In the genomic region with DNA sequence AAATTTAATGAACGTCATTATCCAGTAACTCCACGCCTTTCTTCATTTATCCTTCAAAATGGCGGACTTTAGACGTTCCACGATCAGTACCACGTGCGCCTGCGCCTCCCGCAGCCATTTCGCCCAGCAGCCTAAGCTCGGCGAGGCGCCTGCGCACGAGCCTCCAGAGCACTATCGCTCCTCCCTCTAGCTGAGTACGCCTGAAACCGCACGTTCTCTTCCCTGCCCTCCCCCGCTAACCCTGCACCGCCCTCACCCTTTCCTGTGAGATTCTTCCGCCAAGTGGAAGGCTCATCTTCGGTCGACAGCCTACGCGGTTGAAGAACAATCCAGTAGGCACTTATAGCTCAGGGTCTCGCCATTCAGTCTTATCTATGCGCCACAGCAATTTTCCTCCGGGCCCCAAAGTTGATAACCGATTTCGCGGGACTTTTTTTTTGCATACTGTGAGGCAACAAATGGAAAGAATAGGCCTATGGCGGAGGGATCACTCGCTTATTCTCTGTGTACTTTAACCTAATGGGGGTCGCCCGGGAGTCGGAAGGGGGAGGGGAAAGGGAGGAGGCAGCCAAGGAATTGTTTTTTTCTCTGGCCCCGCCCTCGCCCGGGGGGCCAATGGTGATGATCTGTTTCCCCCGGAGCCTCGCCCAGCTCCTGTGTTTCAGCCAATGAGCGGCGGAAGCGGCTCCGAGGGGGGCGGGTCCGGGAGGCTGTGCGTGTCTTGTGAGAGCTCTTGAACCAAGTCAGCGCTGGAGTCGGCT, we compare ENCODE assay signal across 1 cellular context.
TF ChIP-seq lines count a peak whose summit lies in the region.

TSS of gene KDM3A (plus strand) at position 741 of the 761 bp plus-strand sequence. CDS start 677 bp downstream, outside the sequence.

TF ChIP-seq in K562, 482 proteins besides CTCF, POLR2A, EP300 and RAD21 (continued from another document and continues in another):
- TF ChIP-seq ELK3 (CRISPR knock-in tag; IDR thresholded peaks at IDR 0.05) (no peak), NFE2 (IDR thresholded peaks at IDR 0.05; ENCODE audit: low read depth) (no peak), HOXB6 (CRISPR knock-in tag; IDR thresholded peaks at IDR 0.05; ENCODE audit: borderline replicate concordance) (no peak), MTA2 (IDR thresholded peaks at IDR 0.05; ENCODE audit: low read depth) (peak; percentile 56; the same call in 1 of the 2 replicates), MED1 (CRISPR knock-in tag; IDR thresholded peaks at IDR 0.05; ENCODE audit: borderline replicate concordance) (no peak), DDX20 (tag; IDR thresholded peaks at IDR 0.05; ENCODE audit: low read depth) (0 out of 2 replicates have a peak, but pooled peaks have one; percentile 40), ZNF232 (CRISPR knock-in tag; IDR thresholded peaks at IDR 0.05) (peak; percentile 95), KAT2B (IDR thresholded peaks at IDR 0.05; ENCODE audit: low read depth, low read length) (no peak), ZNF23 (CRISPR knock-in tag; IDR thresholded peaks at IDR 0.05) (no peak), PHB (CRISPR knock-in tag; IDR thresholded peaks at IDR 0.05) (no peak), DACH1 (IDR thresholded peaks at IDR 0.05; ENCODE audit: partially characterized antibody) (peak; percentile 96), MEF2A (IDR thresholded peaks at IDR 0.05; ENCODE audit: control insufficient read depth, low read depth, low read length) (no peak), STAT6 (CRISPR knock-in tag; IDR thresholded peaks at IDR 0.05) (no peak), ZNF146 (CRISPR knock-in tag; IDR thresholded peaks at IDR 0.05; ENCODE audit: unreplicated experiment) (no peak), FOXP1 (CRISPR knock-in tag; IDR thresholded peaks at IDR 0.05) (peak; percentile 90), ZNF431 (CRISPR knock-in tag; IDR thresholded peaks at IDR 0.05) (no peak; the same call in 1 of the 2 replicates), ZNF140 (CRISPR knock-in tag; IDR thresholded peaks at IDR 0.05) (no peak), CHCHD3 (CRISPR knock-in tag; IDR thresholded peaks at IDR 0.05) (no peak), MCM7 (IDR thresholded peaks at IDR 0.05) (peak in 1 of 2 experiments; percentile 94; a peak in 2 of 4 replicates), PTBP1 (IDR thresholded peaks at IDR 0.05; ENCODE audit: low read depth, low read length) (no peak), ARID3A (IDR thresholded peaks at IDR 0.05; ENCODE audit: borderline replicate concordance, low read depth, low read length) (peak; percentile 94; the same call in 1 of the 2 replicates), MXI1 (IDR thresholded peaks at IDR 0.05; ENCODE audit: low read depth, low read length) (no peak), ZBTB8A (IDR thresholded peaks at IDR 0.05; ENCODE audit: partially characterized antibody) (no peak), U2AF1 (optimal IDR thresholded peaks at IDR 0.05; ENCODE audit: low read depth, low read length) (no peak), NCOR1 (IDR thresholded peaks at IDR 0.05) (peak; percentile 79), OTX1 (CRISPR knock-in tag; IDR thresholded peaks at IDR 0.05) (peak; percentile 93), MNT (conservative IDR thresholded peaks at IDR 0.05) (peak; percentile 92 to 94), ZNF124 (CRISPR knock-in tag; IDR thresholded peaks at IDR 0.05) (no peak), SETDB1 (IDR thresholded peaks at IDR 0.05; ENCODE audit: low read length) (no peak), ZNF184 (CRISPR knock-in tag; IDR thresholded peaks at IDR 0.05) (no peak), RUNX1 (IDR thresholded peaks at IDR 0.05; ENCODE audit: low read depth) (no peak), CBX8 (IDR thresholded peaks at IDR 0.05; ENCODE audit: borderline replicate concordance, extremely low read depth, low read depth, low read length, poor library complexity, severe bottlenecking) (no peak)
- TF ChIP-seq, protein P1, sequence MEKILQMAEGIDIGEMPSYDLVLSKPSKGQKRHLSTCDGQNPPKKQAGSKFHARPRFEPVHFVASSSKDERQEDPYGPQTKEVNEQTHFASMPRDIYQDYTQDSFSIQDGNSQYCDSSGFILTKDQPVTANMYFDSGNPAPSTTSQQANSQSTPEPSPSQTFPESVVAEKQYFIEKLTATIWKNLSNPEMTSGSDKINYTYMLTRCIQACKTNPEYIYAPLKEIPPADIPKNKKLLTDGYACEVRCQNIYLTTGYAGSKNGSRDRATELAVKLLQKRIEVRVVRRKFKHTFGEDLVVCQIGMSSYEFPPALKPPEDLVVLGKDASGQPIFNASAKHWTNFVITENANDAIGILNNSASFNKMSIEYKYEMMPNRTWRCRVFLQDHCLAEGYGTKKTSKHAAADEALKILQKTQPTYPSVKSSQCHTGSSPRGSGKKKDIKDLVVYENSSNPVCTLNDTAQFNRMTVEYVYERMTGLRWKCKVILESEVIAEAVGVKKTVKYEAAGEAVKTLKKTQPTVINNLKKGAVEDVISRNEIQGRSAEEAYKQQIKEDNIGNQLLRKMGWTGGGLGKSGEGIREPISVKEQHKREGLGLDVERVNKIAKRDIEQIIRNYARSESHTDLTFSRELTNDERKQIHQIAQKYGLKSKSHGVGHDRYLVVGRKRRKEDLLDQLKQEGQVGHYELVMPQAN (IDR thresholded peaks at IDR 0.05; ENCODE audit: borderline replicate concordance): no peak; the same call in 1 of the 2 replicates
- TF ChIP-seq, protein P2, sequence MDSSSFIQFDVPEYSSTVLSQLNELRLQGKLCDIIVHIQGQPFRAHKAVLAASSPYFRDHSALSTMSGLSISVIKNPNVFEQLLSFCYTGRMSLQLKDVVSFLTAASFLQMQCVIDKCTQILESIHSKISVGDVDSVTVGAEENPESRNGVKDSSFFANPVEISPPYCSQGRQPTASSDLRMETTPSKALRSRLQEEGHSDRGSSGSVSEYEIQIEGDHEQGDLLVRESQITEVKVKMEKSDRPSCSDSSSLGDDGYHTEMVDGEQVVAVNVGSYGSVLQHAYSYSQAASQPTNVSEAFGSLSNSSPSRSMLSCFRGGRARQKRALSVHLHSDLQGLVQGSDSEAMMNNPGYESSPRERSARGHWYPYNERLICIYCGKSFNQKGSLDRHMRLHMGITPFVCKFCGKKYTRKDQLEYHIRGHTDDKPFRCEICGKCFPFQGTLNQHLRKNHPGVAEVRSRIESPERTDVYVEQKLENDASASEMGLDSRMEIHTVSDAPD (CRISPR knock-in tag; IDR thresholded peaks at IDR 0.05): no peak
- TF ChIP-seq, protein P3, sequence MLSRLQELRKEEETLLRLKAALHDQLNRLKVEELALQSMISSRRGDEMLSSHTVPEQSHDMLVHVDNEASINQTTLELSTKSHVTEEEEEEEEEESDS (CRISPR knock-in tag; IDR thresholded peaks at IDR 0.05): no peak
- TF ChIP-seq, protein P4, sequence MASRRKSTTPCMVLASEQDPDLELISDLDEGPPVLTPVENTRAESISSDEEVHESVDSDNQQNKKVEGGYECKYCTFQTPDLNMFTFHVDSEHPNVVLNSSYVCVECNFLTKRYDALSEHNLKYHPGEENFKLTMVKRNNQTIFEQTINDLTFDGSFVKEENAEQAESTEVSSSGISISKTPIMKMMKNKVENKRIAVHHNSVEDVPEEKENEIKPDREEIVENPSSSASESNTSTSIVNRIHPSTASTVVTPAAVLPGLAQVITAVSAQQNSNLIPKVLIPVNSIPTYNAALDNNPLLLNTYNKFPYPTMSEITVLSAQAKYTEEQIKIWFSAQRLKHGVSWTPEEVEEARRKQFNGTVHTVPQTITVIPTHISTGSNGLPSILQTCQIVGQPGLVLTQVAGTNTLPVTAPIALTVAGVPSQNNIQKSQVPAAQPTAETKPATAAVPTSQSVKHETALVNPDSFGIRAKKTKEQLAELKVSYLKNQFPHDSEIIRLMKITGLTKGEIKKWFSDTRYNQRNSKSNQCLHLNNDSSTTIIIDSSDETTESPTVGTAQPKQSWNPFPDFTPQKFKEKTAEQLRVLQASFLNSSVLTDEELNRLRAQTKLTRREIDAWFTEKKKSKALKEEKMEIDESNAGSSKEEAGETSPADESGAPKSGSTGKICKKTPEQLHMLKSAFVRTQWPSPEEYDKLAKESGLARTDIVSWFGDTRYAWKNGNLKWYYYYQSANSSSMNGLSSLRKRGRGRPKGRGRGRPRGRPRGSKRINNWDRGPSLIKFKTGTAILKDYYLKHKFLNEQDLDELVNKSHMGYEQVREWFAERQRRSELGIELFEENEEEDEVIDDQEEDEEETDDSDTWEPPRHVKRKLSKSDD (conservative IDR thresholded peaks at IDR 0.05; ENCODE audit: low read length): peak; percentile 64; the same call in 1 of the 2 replicates
- TF ChIP-seq, protein P5, sequence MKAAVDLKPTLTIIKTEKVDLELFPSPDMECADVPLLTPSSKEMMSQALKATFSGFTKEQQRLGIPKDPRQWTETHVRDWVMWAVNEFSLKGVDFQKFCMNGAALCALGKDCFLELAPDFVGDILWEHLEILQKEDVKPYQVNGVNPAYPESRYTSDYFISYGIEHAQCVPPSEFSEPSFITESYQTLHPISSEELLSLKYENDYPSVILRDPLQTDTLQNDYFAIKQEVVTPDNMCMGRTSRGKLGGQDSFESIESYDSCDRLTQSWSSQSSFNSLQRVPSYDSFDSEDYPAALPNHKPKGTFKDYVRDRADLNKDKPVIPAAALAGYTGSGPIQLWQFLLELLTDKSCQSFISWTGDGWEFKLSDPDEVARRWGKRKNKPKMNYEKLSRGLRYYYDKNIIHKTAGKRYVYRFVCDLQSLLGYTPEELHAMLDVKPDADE (conservative IDR thresholded peaks at IDR 0.05; ENCODE audit: control insufficient read depth, low read depth, low read length): no peak
- TF ChIP-seq, protein P6, sequence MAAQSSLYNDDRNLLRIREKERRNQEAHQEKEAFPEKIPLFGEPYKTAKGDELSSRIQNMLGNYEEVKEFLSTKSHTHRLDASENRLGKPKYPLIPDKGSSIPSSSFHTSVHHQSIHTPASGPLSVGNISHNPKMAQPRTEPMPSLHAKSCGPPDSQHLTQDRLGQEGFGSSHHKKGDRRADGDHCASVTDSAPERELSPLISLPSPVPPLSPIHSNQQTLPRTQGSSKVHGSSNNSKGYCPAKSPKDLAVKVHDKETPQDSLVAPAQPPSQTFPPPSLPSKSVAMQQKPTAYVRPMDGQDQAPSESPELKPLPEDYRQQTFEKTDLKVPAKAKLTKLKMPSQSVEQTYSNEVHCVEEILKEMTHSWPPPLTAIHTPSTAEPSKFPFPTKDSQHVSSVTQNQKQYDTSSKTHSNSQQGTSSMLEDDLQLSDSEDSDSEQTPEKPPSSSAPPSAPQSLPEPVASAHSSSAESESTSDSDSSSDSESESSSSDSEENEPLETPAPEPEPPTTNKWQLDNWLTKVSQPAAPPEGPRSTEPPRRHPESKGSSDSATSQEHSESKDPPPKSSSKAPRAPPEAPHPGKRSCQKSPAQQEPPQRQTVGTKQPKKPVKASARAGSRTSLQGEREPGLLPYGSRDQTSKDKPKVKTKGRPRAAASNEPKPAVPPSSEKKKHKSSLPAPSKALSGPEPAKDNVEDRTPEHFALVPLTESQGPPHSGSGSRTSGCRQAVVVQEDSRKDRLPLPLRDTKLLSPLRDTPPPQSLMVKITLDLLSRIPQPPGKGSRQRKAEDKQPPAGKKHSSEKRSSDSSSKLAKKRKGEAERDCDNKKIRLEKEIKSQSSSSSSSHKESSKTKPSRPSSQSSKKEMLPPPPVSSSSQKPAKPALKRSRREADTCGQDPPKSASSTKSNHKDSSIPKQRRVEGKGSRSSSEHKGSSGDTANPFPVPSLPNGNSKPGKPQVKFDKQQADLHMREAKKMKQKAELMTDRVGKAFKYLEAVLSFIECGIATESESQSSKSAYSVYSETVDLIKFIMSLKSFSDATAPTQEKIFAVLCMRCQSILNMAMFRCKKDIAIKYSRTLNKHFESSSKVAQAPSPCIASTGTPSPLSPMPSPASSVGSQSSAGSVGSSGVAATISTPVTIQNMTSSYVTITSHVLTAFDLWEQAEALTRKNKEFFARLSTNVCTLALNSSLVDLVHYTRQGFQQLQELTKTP (IDR thresholded peaks at IDR 0.05; ENCODE audit: low read depth in 1 of 2, partially characterized antibody in 2 of 2): peak; percentile 62 to 97
